In genomic region chr16:85515830-85516397, GRCh38 we compare ENCODE assay signal across 1 cellular context.
TF ChIP-seq lines count a peak whose summit lies in the region.

No MANE protein-coding gene starts in this region.

TF ChIP-seq in HEK293, 187 proteins besides CTCF, POLR2A, EP300 and RAD21 (continued from another document):
- TF ChIP-seq KLF7 (tag by site-specific recombination; IDR thresholded peaks at IDR 0.05; ENCODE audit: borderline replicate concordance) = no peak
- no peak for TF ChIP-seq ZNF16 (tag by site-specific recombination; IDR thresholded peaks at IDR 0.05; ENCODE audit: low read depth)
- no peak for TF ChIP-seq ZNF23 (tag by site-specific recombination; IDR thresholded peaks at IDR 0.05; ENCODE audit: borderline replicate concordance)
- TF ChIP-seq ZNF654 (tag by site-specific recombination; IDR thresholded peaks at IDR 0.05; ENCODE audit: low read depth) = no peak
- TF ChIP-seq ZNF629 (tag by site-specific recombination; IDR thresholded peaks at IDR 0.05) = no peak
- TF ChIP-seq, protein P1, sequence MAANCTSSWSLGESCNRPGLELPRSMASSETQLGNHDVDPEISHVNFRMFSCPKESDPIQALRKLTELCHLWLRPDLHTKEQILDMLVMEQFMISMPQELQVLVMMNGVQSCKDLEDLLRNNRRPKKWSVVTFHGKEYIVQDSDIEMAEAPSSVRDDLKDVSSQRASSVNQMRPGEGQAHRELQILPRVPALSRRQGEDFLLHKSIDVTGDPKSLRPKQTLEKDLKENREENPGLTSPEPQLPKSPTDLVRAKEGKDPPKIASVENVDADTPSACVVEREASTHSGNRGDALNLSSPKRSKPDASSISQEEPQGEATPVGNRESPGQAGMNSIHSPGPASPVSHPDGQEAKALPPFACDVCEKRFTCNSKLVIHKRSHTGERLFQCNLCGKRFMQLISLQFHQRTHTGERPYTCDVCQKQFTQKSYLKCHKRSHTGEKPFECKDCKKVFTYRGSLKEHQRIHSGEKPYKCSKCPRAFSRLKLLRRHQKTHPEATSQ (tag by site-specific recombination; IDR thresholded peaks at IDR 0.05) = no peak
- no peak for TF ChIP-seq ZNF174 (tag by site-specific recombination; IDR thresholded peaks at IDR 0.05)
- TF ChIP-seq ZBTB21 (tag by site-specific recombination; IDR thresholded peaks at IDR 0.05) = no peak
- no peak for TF ChIP-seq ZNF19 (tag by site-specific recombination; IDR thresholded peaks at IDR 0.05; ENCODE audit: low read depth)
- TF ChIP-seq BCL11B (tag by site-specific recombination; IDR thresholded peaks at IDR 0.05; ENCODE audit: low read depth) = no peak
- no peak for TF ChIP-seq ZNF394 (tag by site-specific recombination; IDR thresholded peaks at IDR 0.05; ENCODE audit: borderline replicate concordance)
- TF ChIP-seq ZNF488 (tag by site-specific recombination; IDR thresholded peaks at IDR 0.05) = no peak
- peak; percentile 39 for TF ChIP-seq EGR2 (tag by site-specific recombination; IDR thresholded peaks at IDR 0.05; ENCODE audit: low read depth)
- no peak for TF ChIP-seq ZBTB1 (tag by site-specific recombination; IDR thresholded peaks at IDR 0.05)
- no peak for TF ChIP-seq ZNF10 (tag by site-specific recombination; IDR thresholded peaks at IDR 0.05)
